In genomic region chr13:20702945-20703784, GRCh38 we compare ENCODE assay signal across 8 cellular contexts. TPM values are rescaled to one million over a fixed set of nuclear protein-coding genes. Genes with fewer than 3 reads are reported as not detected.
DNase-seq lines count a peak whose midpoint lies in the region; ATAC-seq, FAIRE-seq and TF ChIP-seq lines count a peak whose summit lies in the region.

Gene IL17D (plus strand): TSS chr13:20703699. CDS start chr13:20704002, 303 bp downstream.

- H3K79me2 ChIP-seq in HepG2 (ENCODE audit: insufficient read depth, low read length) = no peaks in the 10 kb centered on the region

- peaks cover 0 to 13% (median 6%) of the 10 kb centered on the region in 11 experiments; a peak in 7 of 22 replicates for H3K27me3 ChIP-seq in BLaER1 treated with 17β-estradiol and CSF1 and Interleukin-3, amounts not matched to agents 10 nM and 100 nM
- H3K27me3 ChIP-seq in HepG2 (ENCODE audit: control insufficient read depth in 1 of 2, insufficient read depth in 2 of 2, low read length in 2 of 2) = no peaks in the 10 kb centered on the region

- TF ChIP-seq CTCF in HepG2 (CRISPR knock-in tag; IDR thresholded peaks at IDR 0.05) = no peak

- H3K4me1 ChIP-seq in BLaER1 treated with 17β-estradiol and CSF1 and Interleukin-3, amounts not matched to agents 10 nM and 100 nM = peaks cover 16 to 22% (median 18%) of the 10 kb centered on the region in 10 experiments
- peaks cover 37% of the 10 kb centered on the region for H3K4me1 ChIP-seq in HepG2 (ENCODE audit: insufficient read depth, low read length)

- H3K9me3 Mint-ChIP-seq in T-helper 2 cell treated with Interferon-gamma antibody and Interleukin-4, amounts not matched to agents 5 μg/mL and 100 μg/mL, for 36 hours = no peaks in the 10 kb centered on the region
- no peaks in the 10 kb centered on the region for H3K9me3 Mint-ChIP-seq in central memory CD8-positive, alpha-beta T cell

- DNase-seq in T-helper 2 cell treated with Interferon-gamma antibody and Interleukin-4, amounts not matched to agents 5 μg/mL and 100 μg/mL, for 36 hours (ENCODE audit: low spot score) = peak; percentile 16
- DNase-seq in central memory CD8-positive, alpha-beta T cell (ENCODE audit: low spot score in 2 of 2) = no peak
- DNase-seq in HepG2 (ENCODE audit: low spot score) (no peak), H4 (ENCODE audit: low spot score) (no peak)
- DNase-seq in stimulated activated CD8-positive, alpha-beta memory T cell treated with anti-CD3 and anti-CD28 coated beads, Interleukin-4, amount 100 ng/mL, for 24 hours (ENCODE audit: low read depth) = peak; percentile 25

- in situ Hi-C loops in HepG2 (cut with HindIII; ENCODE audit: extremely low pct_ligation_motif_present, low pct_unique_long_range_greater_than_20kb) = loop anchor here (10.0 kb wide), 1 partner anchor 222 kb away; no protein-coding TSS in a partner anchor

- peak within 1 kb of the TSS; percentile 66 to 89 (median 81) for H3K4me3 ChIP-seq in BLaER1 treated with 17β-estradiol and CSF1 and Interleukin-3, amounts not matched to agents 10 nM and 100 nM
- H3K4me3 ChIP-seq in HepG2 (replicated peaks in 1 of 3; ENCODE audit: insufficient read depth in 1 of 3, low read depth in 2 of 3, low read length in 3 of 3) = peak within 1 kb of the TSS; percentile 78 to 82 (median 82)

- ATAC-seq in GM19023 (IDR thresholded peaks at IDR 0.05; ENCODE audit: unreplicated experiment) (peak; percentile 36), HG03175 (IDR thresholded peaks at IDR 0.05; ENCODE audit: unreplicated experiment) (peak; percentile 39), HepG2 (peak; percentile 37)
- ATAC-seq in central memory CD8-positive, alpha-beta T cell (replicated peaks; ENCODE audit: extremely low read depth, poor library complexity, severe bottlenecking) = peak; percentile 24

- peaks cover 52% of the 10 kb centered on the region for H3K27me3 Mint-ChIP-seq in T-helper 2 cell treated with Interferon-gamma antibody and Interleukin-4, amounts not matched to agents 5 μg/mL and 100 μg/mL, for 36 hours (ENCODE audit: low read depth)
- H3K27me3 Mint-ChIP-seq in central memory CD8-positive, alpha-beta T cell = peaks cover 18% of the 10 kb centered on the region

- intact Hi-C loops in HepG2 (cut with micrococcal nuclease; ENCODE audit: unreplicated experiment) = no loop called here

- POLR2A ChIA-PET in HepG2 (lab: Yijun Ruan, JAX) = interaction anchor here (0.7 kb wide), 1 partner anchor 26 kb away, joined by 3 read pairs; no protein-coding TSS in a partner anchor

- under 1% methylated on average over 32 of the region's 95 CpGs for WGBS in HepG2 (ENCODE audit: low lambda C conversion rate)

- FAIRE-seq in HepG2 (lab: Jason Lieb, UNC) = no peak

- H2AFZ ChIP-seq in HepG2 (ENCODE audit: low read length) = no peak within 1 kb of the TSS

- H3K27ac Mint-ChIP-seq in T-helper 2 cell treated with Interferon-gamma antibody and Interleukin-4, amounts not matched to agents 5 μg/mL and 100 μg/mL, for 36 hours = peak within 1 kb of the TSS; percentile 62
- H3K27ac Mint-ChIP-seq in central memory CD8-positive, alpha-beta T cell (ENCODE audit: low read depth) = peak within 1 kb of the TSS; percentile 44

- no peak for TF ChIP-seq POLR2A in HepG2 (IDR thresholded peaks at IDR 0.05; ENCODE audit: insufficient read depth in 1 of 2, low read depth in 2 of 2, low read length in 2 of 2)

- H3K4me1 Mint-ChIP-seq in T-helper 2 cell treated with Interferon-gamma antibody and Interleukin-4, amounts not matched to agents 5 μg/mL and 100 μg/mL, for 36 hours (ENCODE audit: low read depth) = peaks cover 3% of the 10 kb centered on the region
- H3K4me1 Mint-ChIP-seq in central memory CD8-positive, alpha-beta T cell = peaks cover 6% of the 10 kb centered on the region

- no peaks in the 10 kb centered on the region for H3K36me3 ChIP-seq in BLaER1 treated with 17β-estradiol and CSF1 and Interleukin-3, amounts not matched to agents 10 nM and 100 nM
- H3K36me3 ChIP-seq in HepG2 (replicated peaks in 1 of 2; ENCODE audit: control insufficient read depth in 1 of 2, insufficient read depth in 2 of 2, low read length in 2 of 2) = no peaks in the 10 kb centered on the region

- H4K20me1 ChIP-seq in BLaER1 treated with 17β-estradiol and CSF1 and Interleukin-3, amounts not matched to agents 10 nM and 100 nM = no peaks in the 10 kb centered on the region
- H4K20me1 ChIP-seq in HepG2 (ENCODE audit: insufficient read depth, low read length) = no peaks in the 10 kb centered on the region

- H3K36me3 Mint-ChIP-seq in T-helper 2 cell treated with Interferon-gamma antibody and Interleukin-4, amounts not matched to agents 5 μg/mL and 100 μg/mL, for 36 hours (ENCODE audit: low read depth) = no peaks in the 10 kb centered on the region
- peaks cover 7% of the 10 kb centered on the region for H3K36me3 Mint-ChIP-seq in central memory CD8-positive, alpha-beta T cell (ENCODE audit: insufficient read depth)

- TF ChIP-seq EP300 in HepG2 (IDR thresholded peaks at IDR 0.05; ENCODE audit: low read depth in 2 of 2, low read length in 2 of 2) = no peak
- TF ChIP-seq EP300 in HepG2 (CRISPR knock-in tag; IDR thresholded peaks at IDR 0.05; ENCODE audit: borderline replicate concordance) = no peak

- CTCF ChIA-PET in HepG2 (lab: Yijun Ruan, JAX; ENCODE audit: low intra/inter-chr PET ratio, low total read pairs) = interaction anchor here (1.1 to 1.3 kb wide), 2 partner anchors 208 to 210 kb away, joined by 3 read pairs; no protein-coding TSS in a partner anchor

- peak within 1 kb of the TSS; percentile 88 for H3K4me3 Mint-ChIP-seq in T-helper 2 cell treated with Interferon-gamma antibody and Interleukin-4, amounts not matched to agents 5 μg/mL and 100 μg/mL, for 36 hours
- peak within 1 kb of the TSS; percentile 96 for H3K4me3 Mint-ChIP-seq in central memory CD8-positive, alpha-beta T cell

- peak within 1 kb of the TSS in 10 of 11 experiments; percentile 73 to 84 (median 82); a peak in 21 of 22 replicates for H3K27ac ChIP-seq in BLaER1 treated with 17β-estradiol and CSF1 and Interleukin-3, amounts not matched to agents 10 nM and 100 nM
- peak within 1 kb of the TSS; percentile 47 for H3K27ac ChIP-seq in HepG2 (ENCODE audit: extremely low read length, insufficient read depth, low read length)

- BruUV-seq in HepG2 (replicated peaks; lab: Mats Ljungman, UMichigan) = no TSS peak

- no peaks in the 10 kb centered on the region for H3K9me3 ChIP-seq in BLaER1 treated with 17β-estradiol and CSF1 and Interleukin-3, amounts not matched to agents 10 nM and 100 nM (replicated peaks in 1 of 11)
- no peaks in the 10 kb centered on the region for H3K9me3 ChIP-seq in HepG2 (ENCODE audit: low read length)

- no peak for TF ChIP-seq RAD21 in HepG2 (CRISPR knock-in tag; IDR thresholded peaks at IDR 0.05)

- H3K4me2 ChIP-seq in BLaER1 treated with 17β-estradiol and CSF1 and Interleukin-3, amounts not matched to agents 10 nM and 100 nM = peak within 1 kb of the TSS; percentile 88 to 99 (median 96)
- peak within 1 kb of the TSS; percentile 89 for H3K4me2 ChIP-seq in HepG2 (ENCODE audit: low read depth, low read length)

- H3K9ac ChIP-seq in BLaER1 treated with 17β-estradiol and CSF1 and Interleukin-3, amounts not matched to agents 10 nM and 100 nM = peak within 1 kb of the TSS; percentile 73 to 92 (median 87)
- peak within 1 kb of the TSS; percentile 76 for H3K9ac ChIP-seq in HepG2 (ENCODE audit: insufficient read depth, low read depth, low read length)

TF ChIP-seq in HepG2, 621 proteins besides CTCF, POLR2A, EP300 and RAD21 (continues in another document):
- peak; percentile 64; the same call in 1 of the 2 replicates for TF ChIP-seq MXD1 (CRISPR knock-in tag; IDR thresholded peaks at IDR 0.05)
- TF ChIP-seq ZFX (CRISPR knock-in tag; IDR thresholded peaks at IDR 0.05; ENCODE audit: low read depth) = peak; percentile 86
- TF ChIP-seq GATA4 (IDR thresholded peaks at IDR 0.05; ENCODE audit: borderline replicate concordance, low read depth) = no peak
- TF ChIP-seq TCF12 (IDR thresholded peaks at IDR 0.05) = no peak
- 0 out of 2 replicates have a peak, but pooled peaks have one; percentile 47 for TF ChIP-seq TCF12 (CRISPR knock-in tag; IDR thresholded peaks at IDR 0.05)
- no peak for TF ChIP-seq TBL1XR1 (IDR thresholded peaks at IDR 0.05; ENCODE audit: borderline replicate concordance, low read length, partially characterized antibody)

RNA-seq across cellular contexts. Expression of gene IL17D, which starts in this region (rescaled TPM):
- 1.6 and 2.2 TPM in 2 replicates for total RNA-seq in HepG2 (2016; rRNA removed; fragmentation: Illumina TruSeq; extraction: Trizol)
- 1.9 and 2.3 TPM in 2 replicates for total RNA-seq in HepG2 (2016; cell fraction: cytosol; rRNA removed; fragmentation: Illumina TruSeq; extraction: Trizol; ENCODE audit: low read depth)
- 0.95 and 1.8 TPM in 2 replicates for total RNA-seq in HepG2 (2016; cell fraction: insoluble cytoplasmic fraction; rRNA removed; fragmentation: Illumina TruSeq; extraction: Trizol)
- total RNA-seq in HepG2 (2016; cell fraction: membrane; rRNA removed; fragmentation: Illumina TruSeq; extraction: Trizol) = 3.9 and 4.7 TPM in 2 replicates
- total RNA-seq in HepG2 (2016; cell fraction: nucleus; rRNA removed; fragmentation: Illumina TruSeq; extraction: Trizol) = 1.3 and 1.7 TPM in 2 replicates
- polyA plus RNA-seq in HepG2 (2011; rRNA removed) = 1.0 and 1.1 TPM in 2 replicates
- 0.98 and 1.1 TPM in 2 replicates for polyA plus RNA-seq in HepG2 (2011; cell fraction: cytosol; rRNA removed)
- polyA plus RNA-seq in HepG2 (2011; cell fraction: nucleus; rRNA removed) = 1.6 and 2.2 TPM in 2 replicates
- 6.7 and 7.8 TPM in 2 replicates for polyA plus RNA-seq in HepG2 (2012)
- polyA plus RNA-seq in HepG2 (2016; cell fraction: cytosol; fragmentation: Illumina TruSeq; extraction: Trizol; ENCODE audit: low read depth) = 3.0 and 3.3 TPM in 2 replicates
- polyA plus RNA-seq in HepG2 (2016; cell fraction: insoluble cytoplasmic fraction; fragmentation: Illumina TruSeq; extraction: Trizol; ENCODE audit: low read depth) = 1.5 and 2.0 TPM in 2 replicates
- polyA plus RNA-seq in HepG2 (2016; cell fraction: membrane; fragmentation: Illumina TruSeq; extraction: Trizol; ENCODE audit: low read depth) = 3.2 and 4.2 TPM in 2 replicates
- polyA plus RNA-seq in HepG2 (2016; cell fraction: nucleus; fragmentation: Illumina TruSeq; extraction: Trizol; ENCODE audit: insufficient read depth, low read depth) = 2.4 and 3.1 TPM in 2 replicates
- polyA minus RNA-seq in HepG2 (2011; rRNA and poly(A)+ RNA removed; ENCODE audit: low replicate concordance) = 0.60 TPM in 1 of 2 replicates, not detected in the other
- 0.59 and 0.62 TPM in 2 replicates for polyA minus RNA-seq in HepG2 (2011; cell fraction: cytosol; rRNA and poly(A)+ RNA removed)
- polyA minus RNA-seq in HepG2 (2011; cell fraction: nucleus; rRNA and poly(A)+ RNA removed) = 0.75 and 0.90 TPM in 2 replicates
- 0.43 and 0.97 TPM in 2 replicates for total RNA-seq in H4 (2014; rRNA removed; shearing (Covaris generic))

Comparison
In these comparisons a context has a peak if more than half of its experiments do, and no peak if none do; other contexts are left out.
1. DNase-seq: peak in T-helper 2 cell treated with Interferon-gamma antibody and Interleukin-4, amounts not matched to agents 5 μg/mL and 100 μg/mL, for 36 hours (single experiment) and stimulated activated CD8-positive, alpha-beta memory T cell treated with anti-CD3 and anti-CD28 coated beads, Interleukin-4, amount 100 ng/mL, for 24 hours (single experiment); none in central memory CD8-positive, alpha-beta T cell (0 of 2), HepG2 (single experiment) and H4 (single experiment).
2. Peak in every context shown above with its lines, with median percentiles within 50 percentile points of each other: ATAC-seq.